In the genomic region with DNA sequence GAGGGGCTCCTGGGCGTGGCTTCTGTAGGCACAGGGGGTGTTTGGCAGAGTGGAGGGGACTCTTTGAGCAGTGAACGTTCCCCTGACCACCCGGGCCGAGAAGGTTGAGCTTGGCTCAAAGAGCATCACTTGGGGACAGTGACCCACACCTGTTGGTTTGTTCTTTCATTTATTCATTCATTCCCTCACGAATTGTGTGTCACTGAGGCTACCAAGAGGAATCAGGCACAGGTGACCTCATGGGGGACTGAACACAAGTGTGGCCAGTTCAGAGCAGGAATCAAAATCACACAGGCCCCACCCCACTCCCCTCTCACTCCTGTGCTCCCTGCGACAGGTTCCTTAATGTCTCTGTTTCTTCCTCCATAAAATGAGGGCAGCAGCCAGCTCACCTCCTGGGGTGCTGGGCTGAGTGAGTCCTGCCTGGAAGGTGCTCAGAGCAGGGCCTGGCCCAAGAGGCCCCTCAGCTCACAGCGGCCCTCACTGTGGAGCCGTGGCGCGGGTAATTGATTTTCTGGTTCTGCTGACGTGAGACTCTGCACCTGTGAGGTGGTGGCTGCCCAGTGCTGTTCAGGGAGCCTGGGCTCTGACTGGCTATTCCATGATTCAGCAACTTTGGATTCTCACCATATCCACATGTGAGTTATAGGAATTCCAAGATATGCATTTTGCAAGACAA, we compare ENCODE assay signal across 18 cellular contexts.
"Had no signal": no experiment of that assay in that cellular context is flagged by ENCODE, and none has a peak within 500 bp of the region (broad histone marks: within the 10 kb centered on the region; RNA-seq: fewer than 3 reads in every experiment).

No MANE protein-coding gene starts in this region.

- H3K27me3 ChIP-seq: brain microvascular endothelial cell had no signal

- H3K9me3 ChIP-seq: prostate gland, tibial artery had no signal

- H3K4me1 ChIP-seq: prostate gland had no signal

- H3K4me3 Mint-ChIP-seq: activated T-cell treated with anti-CD3 and anti-CD28 coated beads, Interleukin-2, amount 50 U/mL, for 24 hours; activated T-helper 17 cell treated with anti-CD3 and anti-CD28 coated beads, Interleukin-2, amount 50 U/mL, for 72 hours; stimulated activated naive CD8-positive, alpha-beta T cell treated with anti-CD3 and anti-CD28 coated beads, Interleukin-15, Interleukin-2, amounts not matched to agents 100 ng/mL and 50 ng/mL, for 24 hours; WTC11 had no signal

- H3K27ac ChIP-seq: brain microvascular endothelial cell, prostate gland, tibial artery had no signal

- H3K4me3 ChIP-seq: prostate gland, tibial artery had no signal

- H3K36me3 Mint-ChIP-seq: activated naive CD4-positive, alpha-beta T cell treated with anti-CD3 and anti-CD28 coated beads, Interleukin-2, amount 50 U/mL, for 72 hours; WTC11 had no signal

- H3K27ac Mint-ChIP-seq: activated naive CD4-positive, alpha-beta T cell treated with anti-CD3 and anti-CD28 coated beads, Interleukin-2, amount 50 U/mL, for 72 hours; activated T-cell treated with anti-CD3 and anti-CD28 coated beads, Interleukin-2, amount 50 U/mL, for 24 hours; activated T-helper 17 cell treated with anti-CD3 and anti-CD28 coated beads, Interleukin-2, amount 50 U/mL, for 72 hours; stimulated activated naive CD8-positive, alpha-beta T cell treated with anti-CD3 and anti-CD28 coated beads, Interleukin-15, Interleukin-2, amounts not matched to agents 100 ng/mL and 50 ng/mL, for 24 hours; WTC11 had no signal

- DNase-seq: activated CD8-positive, alpha-beta memory T cell treated with anti-CD3 and anti-CD28 coated beads for 24 hours; activated CD8-positive, alpha-beta memory T cell treated with anti-CD3 and anti-CD28 coated beads, Interleukin-2, amount 50 U/mL, for 4 hours; activated T-cell treated with anti-CD3 and anti-CD28 coated beads, Interleukin-2, amount 50 U/mL, for 24 hours; brain microvascular endothelial cell; central memory CD4-positive, alpha-beta T cell; dermis blood vessel endothelial cell; effector memory CD4-positive, alpha-beta T cell; glutamatergic neuron; hypothalamus; stimulated activated CD4-positive, alpha-beta T cell treated with anti-CD3 and anti-CD28 coated beads, Interleukin-4, amount 100 ng/mL, for 4 hours; substantia nigra; T-helper 9 cell had no signal

- H3K36me3 ChIP-seq: brain microvascular endothelial cell, prostate gland, tibial artery had no signal

- H3K9me3 Mint-ChIP-seq: activated naive CD4-positive, alpha-beta T cell treated with anti-CD3 and anti-CD28 coated beads, Interleukin-2, amount 50 U/mL, for 72 hours; activated T-cell treated with anti-CD3 and anti-CD28 coated beads, Interleukin-2, amount 50 U/mL, for 24 hours; activated T-helper 17 cell treated with anti-CD3 and anti-CD28 coated beads, Interleukin-2, amount 50 U/mL, for 72 hours; stimulated activated naive CD8-positive, alpha-beta T cell treated with anti-CD3 and anti-CD28 coated beads, Interleukin-15, Interleukin-2, amounts not matched to agents 100 ng/mL and 50 ng/mL, for 24 hours; WTC11 had no signal
